In the genomic region with DNA sequence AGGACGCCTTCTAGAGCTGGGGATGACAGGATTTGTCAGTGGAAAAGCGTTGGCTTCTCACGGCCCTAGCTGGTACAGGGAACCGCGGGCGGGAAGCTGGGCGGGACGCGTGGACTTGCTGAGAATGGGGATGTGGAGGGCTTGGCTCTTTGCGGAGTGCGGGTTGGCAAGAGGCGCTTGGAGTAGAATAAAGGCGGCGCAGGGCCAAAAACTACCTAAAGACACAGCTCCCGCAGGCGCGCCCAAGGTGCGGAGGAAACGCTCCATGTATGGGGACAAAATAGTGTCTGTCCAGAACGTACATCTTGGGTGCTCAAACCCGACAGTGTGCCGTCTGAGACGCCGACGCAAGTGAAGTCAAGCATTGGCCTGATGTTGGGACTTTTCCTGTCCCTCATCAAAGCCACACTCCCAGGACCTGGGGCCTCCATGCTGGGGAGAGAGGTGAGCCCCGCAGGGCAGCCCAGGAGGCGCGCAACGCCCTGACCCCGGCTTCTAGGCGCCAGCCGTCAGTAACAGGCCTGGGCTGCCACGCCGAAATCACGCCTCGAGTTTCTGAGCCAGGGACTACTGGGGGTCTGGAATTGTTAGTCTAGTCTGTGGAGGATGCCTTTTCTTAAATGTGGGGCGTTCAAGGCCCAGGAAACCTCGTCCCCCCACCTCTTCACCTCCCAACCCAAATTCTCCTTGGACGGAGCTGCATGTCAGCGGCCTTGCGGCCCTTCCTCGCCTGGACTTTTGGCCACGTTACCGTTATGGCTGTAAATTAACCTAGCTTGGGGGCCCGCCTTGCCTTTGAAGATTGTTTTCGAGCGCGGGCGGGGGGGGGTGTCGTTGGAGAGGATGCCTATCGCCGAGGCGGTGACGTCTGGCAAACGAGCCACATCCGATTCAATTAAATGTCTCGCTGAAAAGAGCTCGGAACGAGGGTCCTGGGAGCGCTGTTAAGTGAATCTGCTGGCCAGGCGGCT, we compare ENCODE assay signal across 21 cellular contexts. TPM values are rescaled to one million over a fixed set of nuclear protein-coding genes. Genes with fewer than 3 reads are reported as not detected.
A peak's percentile ranks its signal among the peaks of the same experiment; 100 is the strongest.
DNase-seq lines count a peak whose midpoint lies in the region; ATAC-seq and TF ChIP-seq lines count a peak whose summit lies in the region.
"Had no signal": no experiment of that assay in that cellular context is flagged by ENCODE, and none has a peak within 500 bp of the region (broad histone marks: within the 10 kb centered on the region; RNA-seq: fewer than 3 reads in every experiment).

No MANE protein-coding gene starts in this region.

- no peak overlapping the region for H3T11ph ChIP-seq in H9 (ENCODE audit: low read length)

- H3K4me2 ChIP-seq in H9 (ENCODE audit: insufficient read depth, insufficient read length, low read length), result peak overlapping the region; percentile 16

- no peak overlapping the region for H3K56ac ChIP-seq in H9 (ENCODE audit: insufficient read length, low read depth, low read length)

- H3K27ac ChIP-seq in H9 (ENCODE audit: insufficient read length, low read depth, low read length), result no peak overlapping the region
- H3K27ac ChIP-seq in left ventricle myocardium inferior (replicated peaks), result peak overlapping the region; percentile 91
- H3K27ac ChIP-seq: breast epithelium, esophagus muscularis mucosa had no signal

- H4K5ac ChIP-seq in H9 (ENCODE audit: insufficient read length, low read depth, low read length), result no peak overlapping the region

- no peak overlapping the region for H3K23ac ChIP-seq in H9 (ENCODE audit: insufficient read length, low read depth, low read length)

- peak overlapping the region; percentile 81 for H3K27ac Mint-ChIP-seq in activated naive CD4-positive, alpha-beta T cell treated with anti-CD3 and anti-CD28 coated beads, Interleukin-2, amount 10 ng/mL, durations not matched to agents 7 days and 5 days
- H3K27ac Mint-ChIP-seq in H9 (no peak overlapping the region), progenitor cell of endocrine pancreas (peak overlapping the region; percentile 58)
- H3K27ac Mint-ChIP-seq: immature natural killer cell had no signal

- H4K8ac ChIP-seq in H9 (replicated peaks; ENCODE audit: insufficient read length, low read depth, low read length), result no peak overlapping the region

- no peaks in the 10 kb centered on the region for H3K9me3 Mint-ChIP-seq in activated naive CD4-positive, alpha-beta T cell treated with anti-CD3 and anti-CD28 coated beads, Interleukin-2, amount 10 ng/mL, durations not matched to agents 7 days and 5 days
- H3K9me3 Mint-ChIP-seq in H9 (peaks cover 3 to 8% of the 10 kb centered on the region in 2 experiments; a peak in 4 of 5 replicates), progenitor cell of endocrine pancreas (ENCODE audit: low read depth) (no peaks in the 10 kb centered on the region)
- H3K9me3 Mint-ChIP-seq: activated naive CD4-positive, alpha-beta T cell treated with anti-CD3 and anti-CD28 coated beads, Interleukin-2, amount 50 U/mL, for 72 hours had no signal

- H4K20me1 ChIP-seq in H9 (ENCODE audit: control insufficient read depth, insufficient read depth, insufficient read length), result peaks cover 3% of the 10 kb centered on the region

- H3K9ac ChIP-seq in H9 (ENCODE audit: extremely low read depth, insufficient read length, low read length), result no peak overlapping the region

- no peak overlapping the region for H2BK5ac ChIP-seq in H9 (ENCODE audit: insufficient read length, low read length)

- peaks cover 37% of the 10 kb centered on the region for H3K4me1 Mint-ChIP-seq in activated naive CD4-positive, alpha-beta T cell treated with anti-CD3 and anti-CD28 coated beads, Interleukin-2, amount 10 ng/mL, durations not matched to agents 7 days and 5 days
- H3K4me1 Mint-ChIP-seq in H9 (peaks cover 51 to 70% of the 10 kb centered on the region in 2 experiments), progenitor cell of endocrine pancreas (ENCODE audit: low read depth) (peaks cover 12% of the 10 kb centered on the region)

- H2BK12ac ChIP-seq in H9 (ENCODE audit: insufficient read length, low read depth, low read length), result no peak overlapping the region

- no peak overlapping the region for H4K91ac ChIP-seq in H9 (ENCODE audit: insufficient read length, low read depth, low read length)

- H3K27me3 ChIP-seq in H9 (ENCODE audit: insufficient read depth, low read length), result peaks cover 94% of the 10 kb centered on the region
- peaks cover 100% of the 10 kb centered on the region for H3K27me3 ChIP-seq in left ventricle myocardium inferior (ENCODE audit: low read depth)

- H3K4me3 Mint-ChIP-seq in activated naive CD4-positive, alpha-beta T cell treated with anti-CD3 and anti-CD28 coated beads, Interleukin-2, amount 10 ng/mL, durations not matched to agents 7 days and 5 days, result no peak overlapping the region
- H3K4me3 Mint-ChIP-seq in H9 (peak overlapping the region in 1 of 2 experiments; percentile 57; a peak in 2 of 5 replicates), progenitor cell of endocrine pancreas (ENCODE audit: low read depth) (no peak overlapping the region)

- H3K36me3 Mint-ChIP-seq in activated naive CD4-positive, alpha-beta T cell treated with anti-CD3 and anti-CD28 coated beads, Interleukin-2, amount 10 ng/mL, durations not matched to agents 7 days and 5 days, result peaks cover 3% of the 10 kb centered on the region
- H3K36me3 Mint-ChIP-seq in H9 (ENCODE audit: insufficient read depth in 1 of 3, low read depth in 3 of 3), result no peaks in the 10 kb centered on the region; a peak in 1 of 7 replicates
- peaks cover 1% of the 10 kb centered on the region for H3K36me3 Mint-ChIP-seq in progenitor cell of endocrine pancreas (ENCODE audit: insufficient read depth)

- no peak overlapping the region for H3K18ac ChIP-seq in H9 (ENCODE audit: insufficient read length, low read depth, low read length)

- WGBS in H9 (ENCODE audit: extremely low coverage, insufficient read length, low lambda C conversion rate), result no CpG with 5 or more reads among the region's 61 CpGs

- ATAC-seq in GM18861 (IDR thresholded peaks at IDR 0.05; ENCODE audit: unreplicated experiment) (no peak), GM21786 (IDR thresholded peaks at IDR 0.05; ENCODE audit: unreplicated experiment) (no peak)
- ATAC-seq: activated naive CD4-positive, alpha-beta T cell treated with anti-CD3 and anti-CD28 coated beads, Interleukin-2, amount 50 U/mL, for 72 hours had no signal

- H3K79me1 ChIP-seq in H9 (ENCODE audit: insufficient read depth, low read depth, low read length, poor library complexity, severe bottlenecking), result no peaks in the 10 kb centered on the region

- no peak overlapping the region for H2BK20ac ChIP-seq in H9 (ENCODE audit: low read depth, low read length, poor library complexity, severe bottlenecking)

- no peak overlapping the region for H2BK15ac ChIP-seq in H9 (ENCODE audit: low read depth, low read length)

- peak overlapping the region; percentile 76 for H3K4me3 ChIP-seq in left ventricle myocardium inferior
- H3K4me3 ChIP-seq: breast epithelium, esophagus muscularis mucosa, lung had no signal

- TF ChIP-seq CTCF in H9 (conservative IDR thresholded peaks at IDR 0.05) (no peak), left ventricle myocardium inferior (IDR thresholded peaks at IDR 0.05; ENCODE audit: borderline replicate concordance) (no peak), progenitor cell of endocrine pancreas (IDR thresholded peaks at IDR 0.05; ENCODE audit: unreplicated experiment) (no peak)

- no peak overlapping the region for H2BK120ac ChIP-seq in H9 (ENCODE audit: low read depth, low read length, poor library complexity, severe bottlenecking)

- H3K4me1 ChIP-seq in H9 (ENCODE audit: insufficient read depth, low read length) (peaks cover 5% of the 10 kb centered on the region), left ventricle myocardium inferior (peaks cover 66% of the 10 kb centered on the region)

- intact Hi-C loops in left ventricle myocardium inferior (cut with micrococcal nuclease), result no loop called here

- no peak overlapping the region for H3K14ac ChIP-seq in H9 (ENCODE audit: insufficient read depth, low read length)

- no peaks in the 10 kb centered on the region for H3K79me2 ChIP-seq in H9 (ENCODE audit: insufficient read depth, low read length)

- H3K23me2 ChIP-seq in H9 (ENCODE audit: insufficient read length, low read depth, low read length, poor library complexity, severe bottlenecking), result peaks cover 6% of the 10 kb centered on the region

- H3K9me3 ChIP-seq in H9 (ENCODE audit: control insufficient read depth, low read depth, low read length) (no peaks in the 10 kb centered on the region), left ventricle myocardium inferior (replicated peaks) (no peaks in the 10 kb centered on the region)
- H3K9me3 ChIP-seq: breast epithelium, esophagus muscularis mucosa had no signal

- H2AK5ac ChIP-seq in H9 (ENCODE audit: insufficient read length, low read length), result no peak overlapping the region

- peaks cover 11% of the 10 kb centered on the region for H3K36me3 ChIP-seq in left ventricle myocardium inferior
- H3K36me3 ChIP-seq: breast epithelium had no signal

- CTCF ChIA-PET in activated naive CD4-positive, alpha-beta T cell treated with anti-CD3 and anti-CD28 coated beads, Interleukin-2, amount 10 ng/mL, durations not matched to agents 7 days and 5 days (lab: Charles Lee), result interaction anchor here (0.7 to 0.9 kb wide), 3 partner anchors 11 to 253 kb away, joined by 3 to 4 read pairs (median 3); partner anchors contain the start of gene ATP6V0E1

- H3K4ac ChIP-seq in H9 (ENCODE audit: low read depth, low read length), result no peak overlapping the region

- H2AFZ ChIP-seq in H9 (ENCODE audit: low read length), result no peak overlapping the region

- H3K27me3 Mint-ChIP-seq in activated naive CD4-positive, alpha-beta T cell treated with anti-CD3 and anti-CD28 coated beads, Interleukin-2, amount 10 ng/mL, durations not matched to agents 7 days and 5 days, result peaks cover 93% of the 10 kb centered on the region
- H3K27me3 Mint-ChIP-seq in H9 (ENCODE audit: low read depth), result peaks cover 100% of the 10 kb centered on the region
- peaks cover 94% of the 10 kb centered on the region for H3K27me3 Mint-ChIP-seq in progenitor cell of endocrine pancreas

- DNase-seq in activated naive CD4-positive, alpha-beta T cell treated with anti-CD3 and anti-CD28 coated beads, Interleukin-2, amount 10 ng/mL, durations not matched to agents 7 days and 5 days, result no peak
- DNase-seq in activated naive CD4-positive, alpha-beta T cell treated with Interleukin-2 at 50 U/mL for 16 hours, result no peak
- DNase-seq in H9 (peak; percentile 44), left ventricle myocardium inferior (no peak), progenitor cell of endocrine pancreas (ENCODE audit: low spot score, unreplicated experiment) (no peak), DMS114 treated with DMSO at 0.1 percent for 48 hours (lab: John Stamatoyannopoulos, UW; ENCODE audit: unreplicated experiment) (no peak)
- DNase-seq: glutamatergic neuron, immature natural killer cell, NCI-H187 treated with DMSO at 0.1 percent for 48 hours, NCI-H524 treated with DMSO at 0.1 percent for 48 hours, SIG-M5 had no signal

RNA-seq across cellular contexts. Expression of gene NKX2-5, which starts 1.8 kb away (rescaled TPM):
- total RNA-seq in H9 (2021) (0.29 and 0.81 TPM in 2 replicates), left ventricle myocardium inferior (248 TPM), progenitor cell of endocrine pancreas (0.34 and 0.58 TPM in 2 replicates)
- total RNA-seq: esophagus muscularis mucosa; G401; lung; OCI-LY7; T-helper 2 cell treated with Interferon-gamma antibody and Interleukin-4, amounts not matched to agents 100 ng/mL and 5 ng/mL, for 36 hours; temporal lobe had no signal

Comparison
In these comparisons a context has a peak if more than half of its experiments do, and no peak if none do; other contexts are left out.
1. H3K27ac Mint-ChIP-seq: peak in activated naive CD4-positive, alpha-beta T cell treated with anti-CD3 and anti-CD28 coated beads, Interleukin-2, amount 10 ng/mL, durations not matched to agents 7 days and 5 days (single experiment) and progenitor cell of endocrine pancreas (single experiment); none in H9 (0 of 3).
2. RNA of gene NKX2-5, which starts 1.8 kb away (total RNA-seq): 248 TPM in left ventricle myocardium inferior (single experiment); 0.29 to 0.81 TPM in H9 and 0.34 to 0.58 TPM in progenitor cell of endocrine pancreas; every median in the first group is over 100 times any median in the second.